ENCODE assay signal across 1 cellular context in genomic region chr7:51029131-51029530, GRCh38.
TF ChIP-seq lines count a peak whose summit lies in the region.

No MANE protein-coding gene starts in this region.

TF ChIP-seq in SK-N-SH, 30 proteins besides CTCF, POLR2A, EP300 and RAD21 (continued from another document):
- TF ChIP-seq, protein P1, sequence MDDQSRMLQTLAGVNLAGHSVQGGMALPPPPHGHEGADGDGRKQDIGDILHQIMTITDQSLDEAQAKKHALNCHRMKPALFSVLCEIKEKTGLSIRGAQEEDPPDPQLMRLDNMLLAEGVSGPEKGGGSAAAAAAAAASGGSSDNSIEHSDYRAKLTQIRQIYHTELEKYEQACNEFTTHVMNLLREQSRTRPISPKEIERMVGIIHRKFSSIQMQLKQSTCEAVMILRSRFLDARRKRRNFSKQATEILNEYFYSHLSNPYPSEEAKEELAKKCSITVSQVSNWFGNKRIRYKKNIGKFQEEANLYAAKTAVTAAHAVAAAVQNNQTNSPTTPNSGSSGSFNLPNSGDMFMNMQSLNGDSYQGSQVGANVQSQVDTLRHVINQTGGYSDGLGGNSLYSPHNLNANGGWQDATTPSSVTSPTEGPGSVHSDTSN (IDR thresholded peaks at IDR 0.05), result no peak
- TF ChIP-seq, protein P2, sequence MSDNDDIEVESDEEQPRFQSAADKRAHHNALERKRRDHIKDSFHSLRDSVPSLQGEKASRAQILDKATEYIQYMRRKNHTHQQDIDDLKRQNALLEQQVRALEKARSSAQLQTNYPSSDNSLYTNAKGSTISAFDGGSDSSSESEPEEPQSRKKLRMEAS (IDR thresholded peaks at IDR 0.05; ENCODE audit: low read depth), result no peak
- TF ChIP-seq RXRA (IDR thresholded peaks at IDR 0.05; ENCODE audit: borderline replicate concordance, low read depth), result no peak
- TF ChIP-seq TAF1 (IDR thresholded peaks at IDR 0.05; ENCODE audit: borderline replicate concordance, low read depth, low read length), result no peak
- TF ChIP-seq FOSL2 (IDR thresholded peaks at IDR 0.05; ENCODE audit: borderline replicate concordance, low read depth), result no peak
- no peak for TF ChIP-seq YY1 (IDR thresholded peaks at IDR 0.05; ENCODE audit: low read depth)
TF ChIP-seq in SK-N-SH: peak in this region for 0.
